In the genomic region with DNA sequence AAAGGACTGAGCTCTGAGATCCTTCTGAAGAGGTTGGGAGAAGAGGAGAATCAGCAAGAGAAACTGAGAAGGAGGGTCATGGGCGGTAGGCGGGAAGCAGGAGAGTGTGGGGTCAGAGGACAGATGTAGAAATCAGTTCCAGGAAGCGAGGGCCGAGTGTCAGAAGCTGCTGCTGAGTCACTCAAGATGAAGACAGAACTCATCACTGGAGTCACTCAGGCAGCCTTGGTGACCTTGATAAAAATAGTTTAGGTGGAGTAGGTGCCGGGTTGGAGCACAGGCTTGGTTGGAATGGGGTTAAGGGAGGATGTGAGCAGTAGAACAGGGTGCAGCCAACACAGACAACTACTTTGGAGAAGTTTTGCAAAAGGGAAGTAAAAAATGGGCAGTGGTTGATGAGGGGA, we compare ENCODE assay signal across 11 cellular contexts. TPM values are rescaled to one million over a fixed set of nuclear protein-coding genes. Genes with fewer than 3 reads are reported as not detected.
DNase-seq lines count a peak whose midpoint lies in the region; ATAC-seq and TF ChIP-seq lines count a peak whose summit lies in the region.
"Had no signal": no experiment of that assay in that cellular context is flagged by ENCODE, and none has a peak within 500 bp of the region (broad histone marks: within the 10 kb centered on the region; RNA-seq: fewer than 3 reads in every experiment).

No MANE protein-coding gene starts in this region.

- H3K9me3 Mint-ChIP-seq in activated naive CD4-positive, alpha-beta T cell treated with anti-CD3 and anti-CD28 coated beads for 36 hours = no peaks in the 10 kb centered on the region
- H3K9me3 Mint-ChIP-seq in activated naive CD4-positive, alpha-beta T cell treated with anti-CD3 and anti-CD28 coated beads, Interleukin-2, amount 50 U/mL, for 72 hours = no peaks in the 10 kb centered on the region
- H3K9me3 Mint-ChIP-seq: nephron had no signal

- H3K4me1 ChIP-seq in lower lobe of right lung (peaks cover 8% of the 10 kb centered on the region), transverse colon (no peaks in the 10 kb centered on the region), esophagus squamous epithelium (peaks cover 0 to 7% (median 0%) of the 10 kb centered on the region in 3 donors), esophagus muscularis mucosa (no peaks in the 10 kb centered on the region)

- peak; percentile 73 for DNase-seq in activated naive CD4-positive, alpha-beta T cell treated with anti-CD3 and anti-CD28 coated beads for 36 hours
- DNase-seq in activated naive CD4-positive, alpha-beta T cell (lab: John Stamatoyannopoulos, UW) = no peak
- DNase-seq in activated naive CD4-positive, alpha-beta T cell treated with anti-CD3 and anti-CD28 coated beads, Interleukin-2, amount 50 U/mL, for 72 hours (ENCODE audit: low spot score in 2 of 2) = peak in 1 of 2 donors; percentile 39
- DNase-seq in lower lobe of right lung (peak; percentile 77), transverse colon (peak; percentile 13), esophagus squamous epithelium (lab: John Stamatoyannopoulos, UW) (no peak), esophagus muscularis mucosa (ENCODE audit: extremely low spot score) (no peak)

- H3K36me3 ChIP-seq in lower lobe of right lung = no peaks in the 10 kb centered on the region
- no peaks in the 10 kb centered on the region for H3K36me3 ChIP-seq in transverse colon
- no peaks in the 10 kb centered on the region for H3K36me3 ChIP-seq in esophagus squamous epithelium
- no peaks in the 10 kb centered on the region for H3K36me3 ChIP-seq in esophagus muscularis mucosa
- H3K36me3 ChIP-seq: BLaER1 had no signal

- no peak overlapping the region for H3K4me3 ChIP-seq in lower lobe of right lung
- H3K4me3 ChIP-seq in transverse colon = no peak overlapping the region
- H3K4me3 ChIP-seq in esophagus squamous epithelium = no peak overlapping the region
- H3K4me3 ChIP-seq in esophagus muscularis mucosa = no peak overlapping the region
- H3K4me3 ChIP-seq: BLaER1 had no signal

- intact Hi-C loops in activated naive CD4-positive, alpha-beta T cell treated with anti-CD3 and anti-CD28 coated beads for 36 hours (cut with micrococcal nuclease) = no loop called here
- intact Hi-C loops in lower lobe of right lung (cut with DNase I) = no loop called here
- intact Hi-C loops in transverse colon (cut with DNase I; ENCODE audit: low total_unique reads) = no loop called here
- intact Hi-C loops in esophagus squamous epithelium (cut with DNase I) = no loop called here
- intact Hi-C loops in esophagus muscularis mucosa (cut with DNase I) = no loop called here

- peak overlapping the region; percentile 20 for H3K27ac Mint-ChIP-seq in activated naive CD4-positive, alpha-beta T cell treated with anti-CD3 and anti-CD28 coated beads for 36 hours
- H3K27ac Mint-ChIP-seq in activated naive CD4-positive, alpha-beta T cell treated with anti-CD3 and anti-CD28 coated beads, Interleukin-2, amount 50 U/mL, for 72 hours = peak overlapping the region; percentile 60 to 66
- H3K27ac Mint-ChIP-seq: nephron had no signal

- TF ChIP-seq POLR2A in transverse colon (IDR thresholded peaks at IDR 0.05) (no peak), esophagus squamous epithelium (IDR thresholded peaks at IDR 0.05) (no peak), esophagus muscularis mucosa (IDR thresholded peaks at IDR 0.05; ENCODE audit: low read depth) (no peak)

- in situ Hi-C loops in transverse colon (cut with MboI; ENCODE audit: low pct_ligation_motif_present in 1 of 4, low pct_unique_long_range_greater_than_20kb in 1 of 4, low sequenced_read_pairs in 3 of 4) = no loop called here

- no peaks in the 10 kb centered on the region for H3K9me3 ChIP-seq in lower lobe of right lung
- no peaks in the 10 kb centered on the region for H3K9me3 ChIP-seq in transverse colon
- no peaks in the 10 kb centered on the region for H3K9me3 ChIP-seq in esophagus squamous epithelium
- H3K9me3 ChIP-seq in esophagus muscularis mucosa = no peaks in the 10 kb centered on the region
- H3K9me3 ChIP-seq: BLaER1 had no signal

- peak overlapping the region; percentile 60 for H3K27ac ChIP-seq in lower lobe of right lung
- peak overlapping the region in 1 of 4 donors; percentile 47 for H3K27ac ChIP-seq in transverse colon
- peak overlapping the region in 1 of 4 donors; percentile 49 for H3K27ac ChIP-seq in esophagus squamous epithelium
- H3K27ac ChIP-seq in esophagus muscularis mucosa (replicated peaks in 1 of 4) = no peak overlapping the region
- H3K27ac ChIP-seq: BLaER1 had no signal

- H3K4me1 Mint-ChIP-seq in activated naive CD4-positive, alpha-beta T cell treated with anti-CD3 and anti-CD28 coated beads for 36 hours (ENCODE audit: low read depth) = peaks cover 26% of the 10 kb centered on the region
- H3K4me1 Mint-ChIP-seq: nephron had no signal

- H3K36me3 Mint-ChIP-seq in activated naive CD4-positive, alpha-beta T cell treated with anti-CD3 and anti-CD28 coated beads for 36 hours (ENCODE audit: low read depth) = no peaks in the 10 kb centered on the region
- no peaks in the 10 kb centered on the region for H3K36me3 Mint-ChIP-seq in activated naive CD4-positive, alpha-beta T cell treated with anti-CD3 and anti-CD28 coated beads, Interleukin-2, amount 50 U/mL, for 72 hours

- CTCF ChIA-PET in activated naive CD4-positive, alpha-beta T cell treated with anti-CD3 and anti-CD28 coated beads for 36 hours (lab: Charles Lee) = interaction anchor here (0.6 kb wide), 1 partner anchor 32 kb away, joined by 3 read pairs; no protein-coding TSS in a partner anchor

- 41 to 62% methylated on average over 4 to 5 of the region's 5 CpGs for WGBS in transverse colon (ENCODE audit: low coverage in 1 of 2), 2 donors
- 38 to 42% methylated on average over 5 of the region's 5 CpGs for WGBS in esophagus squamous epithelium, 2 donors
- WGBS in esophagus muscularis mucosa = 56% methylated on average over 5 of the region's 5 CpGs

- no peak overlapping the region for H3K4me3 Mint-ChIP-seq in activated naive CD4-positive, alpha-beta T cell treated with anti-CD3 and anti-CD28 coated beads for 36 hours
- H3K4me3 Mint-ChIP-seq: nephron had no signal

- no peak for TF ChIP-seq CTCF in lower lobe of right lung (IDR thresholded peaks at IDR 0.05)
- TF ChIP-seq CTCF in transverse colon (IDR thresholded peaks at IDR 0.05) = no peak
- TF ChIP-seq CTCF in esophagus squamous epithelium (IDR thresholded peaks at IDR 0.05) = no peak
- no peak for TF ChIP-seq CTCF in esophagus muscularis mucosa (IDR thresholded peaks at IDR 0.05)

- peak; percentile 88 for ATAC-seq in activated naive CD4-positive, alpha-beta T cell treated with anti-CD3 and anti-CD28 coated beads, Interleukin-2, amount 50 U/mL, for 72 hours
- ATAC-seq in lower lobe of right lung = peak; percentile 81 to 92
- no peak for ATAC-seq in GM21423 (IDR thresholded peaks at IDR 0.05; ENCODE audit: unreplicated experiment)

- no peaks in the 10 kb centered on the region for H3K27me3 ChIP-seq in lower lobe of right lung (ENCODE audit: low read depth)
- H3K27me3 ChIP-seq in transverse colon = no peaks in the 10 kb centered on the region
- peaks cover 0 to 33% (median 0%) of the 10 kb centered on the region in 4 donors for H3K27me3 ChIP-seq in esophagus squamous epithelium
- H3K27me3 ChIP-seq in esophagus muscularis mucosa = peaks cover 0 to 17% (median 0%) of the 10 kb centered on the region in 4 donors
- H3K27me3 ChIP-seq: BLaER1 had no signal

- TF ChIP-seq EP300 in transverse colon (IDR thresholded peaks at IDR 0.05; ENCODE audit: low read depth) = no peak
- TF ChIP-seq EP300 in esophagus muscularis mucosa (IDR thresholded peaks at IDR 0.05) = no peak

- H3K27me3 Mint-ChIP-seq in activated naive CD4-positive, alpha-beta T cell treated with anti-CD3 and anti-CD28 coated beads for 36 hours (ENCODE audit: low read depth) = no peaks in the 10 kb centered on the region

RNA-seq across cellular contexts. Expression of gene ITGAM, which starts 6.1 kb away (rescaled TPM):
- under 1 TPM; 0.37 to 0.67 TPM for total RNA-seq in activated naive CD4-positive, alpha-beta T cell treated with anti-CD3 and anti-CD28 coated beads for 36 hours
- 1 to 10 TPM; 1.5 to 5.5 TPM for total RNA-seq in activated naive CD4-positive, alpha-beta T cell treated with anti-CD3 and anti-CD28 coated beads, Interleukin-2, amount 50 U/mL, for 72 hours
- 49.5 TPM for total RNA-seq in lower lobe of right lung
- 10 to 100 TPM in 1 of 4 donors, 1 to 10 TPM in 3; 1.1 to 11.5 (median 2.3) TPM for total RNA-seq in transverse colon
- 10 to 100 TPM in 1 of 4 donors, 1 to 10 TPM in 1, under 1 TPM in 2; 0.19 to 20.2 (median 3.1) TPM for total RNA-seq in esophagus squamous epithelium
- 10 to 100 TPM; 12.2 to 25.2 (median 14.9) TPM for total RNA-seq in esophagus muscularis mucosa

RNA-seq across cellular contexts. Expression of gene PYDC1, which starts 36.7 kb away (rescaled TPM):
- total RNA-seq in activated naive CD4-positive, alpha-beta T cell treated with anti-CD3 and anti-CD28 coated beads for 36 hours = not detected
- total RNA-seq in activated naive CD4-positive, alpha-beta T cell treated with anti-CD3 and anti-CD28 coated beads, Interleukin-2, amount 50 U/mL, for 72 hours = not detected
- total RNA-seq in lower lobe of right lung (not detected), transverse colon (not detected), esophagus squamous epithelium (not detected), esophagus muscularis mucosa (not detected)
- total RNA-seq: T-helper 2 cell treated with Interferon-gamma antibody and Interleukin-4, amounts not matched to agents 100 ng/mL and 5 ng/mL, for 36 hours had no signal

RNA-seq across cellular contexts. Expression of gene TRIM72, which starts 39.7 kb away (rescaled TPM):
- total RNA-seq in activated naive CD4-positive, alpha-beta T cell treated with anti-CD3 and anti-CD28 coated beads for 36 hours = not detected
- total RNA-seq in activated naive CD4-positive, alpha-beta T cell treated with anti-CD3 and anti-CD28 coated beads, Interleukin-2, amount 50 U/mL, for 72 hours = under 1 TPM; 0.06 to 0.09 TPM
- total RNA-seq in lower lobe of right lung = 0.06 TPM
- under 1 TPM in 1 of 4 donors, not detected in 3; 0.14 TPM for total RNA-seq in transverse colon
- total RNA-seq in esophagus squamous epithelium = not detected
- under 1 TPM in 2 of 4 donors, not detected in 2; under 0.01 to 0.84 TPM for total RNA-seq in esophagus muscularis mucosa
- total RNA-seq: T-helper 2 cell treated with Interferon-gamma antibody and Interleukin-4, amounts not matched to agents 100 ng/mL and 5 ng/mL, for 36 hours had no signal

RNA-seq across cellular contexts. Expression of gene PYCARD, which starts 51.1 kb away (rescaled TPM):
- total RNA-seq in activated naive CD4-positive, alpha-beta T cell treated with anti-CD3 and anti-CD28 coated beads for 36 hours = 1 to 10 TPM; 2.4 to 2.5 TPM
- 10 to 100 TPM in 1 of 2 donors, 1 to 10 TPM in 1; 1.2 to 19.7 TPM for total RNA-seq in activated naive CD4-positive, alpha-beta T cell treated with anti-CD3 and anti-CD28 coated beads, Interleukin-2, amount 50 U/mL, for 72 hours
- 82.0 TPM for total RNA-seq in lower lobe of right lung
- total RNA-seq in transverse colon = 100 to 1,000 TPM in 2 of 4 donors, 10 to 100 TPM in 2; 33.3 to 128 (median 90.6) TPM
- 10 to 100 TPM; 53.0 to 70.7 (median 63.9) TPM for total RNA-seq in esophagus squamous epithelium
- 10 to 100 TPM; 14.5 to 28.9 (median 22.9) TPM for total RNA-seq in esophagus muscularis mucosa

Comparison
In these comparisons a context has a peak if more than half of its experiments do, and no peak if none do; other contexts are left out.
1. DNase-seq: peak in activated naive CD4-positive, alpha-beta T cell treated with anti-CD3 and anti-CD28 coated beads for 36 hours (single experiment), lower lobe of right lung (single experiment) and transverse colon (single experiment); none in activated naive CD4-positive, alpha-beta T cell (0 of 4), esophagus squamous epithelium (single experiment) and esophagus muscularis mucosa (single experiment).